In genomic region chr10:29646238-29646902, GRCh38 we compare ENCODE assay signal across 8 cellular contexts.
A peak's percentile ranks its signal among the peaks of the same experiment; 100 is the strongest.
DNase-seq lines count a peak whose midpoint lies in the region; ATAC-seq and TF ChIP-seq lines count a peak whose summit lies in the region.

No MANE protein-coding gene starts in this region.

- TF ChIP-seq CTCF in cardiac fibroblast (IDR thresholded peaks at IDR 0.05; ENCODE audit: low read depth, low read length) (no peak), neutrophil (IDR thresholded peaks at IDR 0.05) (no peak)

- ATAC-seq in GM21526 (IDR thresholded peaks at IDR 0.05; ENCODE audit: low FRiP score, unreplicated experiment) = no peak
- ATAC-seq in GM21576 (IDR thresholded peaks at IDR 0.05; ENCODE audit: unreplicated experiment) = no peak
- ATAC-seq in GM21737 (IDR thresholded peaks at IDR 0.05; ENCODE audit: unreplicated experiment) = no peak

- peaks cover 5 to 28% of the 10 kb centered on the region in 2 experiments for H3K4me1 ChIP-seq in neutrophil (ENCODE audit: control insufficient read depth in 1 of 2, insufficient read depth in 1 of 2, low read depth in 1 of 2, low read length in 1 of 2)

- H3K27me3 ChIP-seq in neutrophil = no peaks in the 10 kb centered on the region

- no peaks in the 10 kb centered on the region for H3K9me3 ChIP-seq in neutrophil

- H3K4me3 ChIP-seq in cardiac fibroblast (replicated peaks in 1 of 2; ENCODE audit: low read depth in 2 of 2, low read length in 2 of 2) = peak overlapping the region in 1 of 2 donors; percentile 21
- no peak overlapping the region for H3K4me3 ChIP-seq in neutrophil (ENCODE audit: low read depth in 1 of 2, low read length in 1 of 2)

- peaks cover 4% of the 10 kb centered on the region for H3K36me3 ChIP-seq in neutrophil

- peak overlapping the region; percentile 47 for H3K27ac ChIP-seq in neutrophil

- DNase-seq in EL (peak; percentile 45), NCI-H446 (lab: John Stamatoyannopoulos, UW) (peak; percentile 60 to 92), cardiac fibroblast (ENCODE audit: low read depth in 2 of 2) (peak; percentile 77 to 90), NAMALWA (ENCODE audit: low spot score) (no peak)
